ENCODE assay signal across 29 cellular contexts in the genomic region with DNA sequence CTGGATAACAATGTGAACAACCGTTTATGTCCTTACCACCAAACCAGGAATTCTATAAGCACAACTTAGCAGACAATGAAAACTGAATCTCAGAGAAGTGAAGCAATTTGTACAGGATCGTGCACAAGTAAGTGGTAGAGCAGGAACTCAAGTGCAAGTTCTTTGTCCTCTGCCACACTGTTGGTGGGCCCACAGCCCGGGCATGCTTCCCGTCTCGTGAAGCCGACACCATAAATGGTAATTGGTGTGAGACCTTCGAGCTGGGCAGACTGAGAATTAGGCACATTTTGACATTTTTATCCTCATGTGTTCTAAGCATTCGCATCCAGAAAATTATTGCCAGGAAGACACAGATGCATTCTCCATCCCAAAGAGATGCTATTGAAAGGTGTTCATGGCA.
"Had no signal": no experiment of that assay in that cellular context is flagged by ENCODE, and none has a peak within 500 bp of the region (broad histone marks: within the 10 kb centered on the region; RNA-seq: fewer than 3 reads in every experiment).

No MANE protein-coding gene starts in this region.

- DNase-seq: activated CD4-positive, alpha-beta T cell treated with anti-CD3 and anti-CD28 coated beads for 48 hours; activated CD4-positive, alpha-beta T cell treated with anti-CD3 and anti-CD28 coated beads, Interleukin-2, amount 50 U/mL, for 1 hour; activated CD4-positive, alpha-beta T cell treated with anti-CD3 and anti-CD28 coated beads, Interleukin-2, amount 50 U/mL, for 48 hours; activated CD4-positive, CD25-positive, alpha-beta regulatory T cell; activated CD4-positive, CD25-positive, alpha-beta regulatory T cell treated with anti-CD3 and anti-CD28 coated beads, Interleukin-2, amount 50 U/mL, for 72 hours; activated CD8-positive, alpha-beta memory T cell treated with anti-CD3 and anti-CD28 coated beads for 24 hours; activated CD8-positive, alpha-beta T cell treated with anti-CD3 and anti-CD28 coated beads for 36 hours; activated effector memory CD4-positive, alpha-beta T cell treated with Interleukin-2 at 50 U/mL for 16 hours; activated gamma-delta T cell treated with Interleukin-2 at 50 U/mL for 16 hours; activated naive CD4-positive, alpha-beta T cell treated with anti-CD3 and anti-CD28 coated beads, Interleukin-2, amount 10 ng/mL, durations not matched to agents 7 days and 5 days; activated naive CD8-positive, alpha-beta T cell treated with anti-CD3 and anti-CD28 coated beads, Interleukin-2, amount 10 ng/mL, durations not matched to agents 7 days and 5 days; activated T-cell treated with anti-CD3 and anti-CD28 coated beads, Interleukin-2, amount 50 U/mL, for 4 hours; central memory CD4-positive, alpha-beta T cell; cerebellar nuclear complex; colonic mucosa; effector CD8-positive, alpha-beta T cell; foreskin fibroblast; head of caudate nucleus; T-helper 2 cell had no signal

- H3K27ac ChIP-seq: ascending aorta, breast epithelium, cardiac muscle cell, colonic mucosa, epithelial cell of prostate had no signal

- H3K36me3 Mint-ChIP-seq: activated naive CD4-positive, alpha-beta T cell treated with anti-CD3 and anti-CD28 coated beads, Interleukin-2, amount 10 ng/mL, durations not matched to agents 7 days and 5 days; activated naive CD4-positive, alpha-beta T cell treated with anti-CD3 and anti-CD28 coated beads, Interleukin-2, amount 50 U/mL, for 72 hours; activated naive CD8-positive, alpha-beta T cell treated with anti-CD3 and anti-CD28 coated beads, Interleukin-2, amount 10 ng/mL, durations not matched to agents 7 days and 5 days; brain had no signal

- H3K4me3 Mint-ChIP-seq: activated CD8-positive, alpha-beta T cell treated with anti-CD3 and anti-CD28 coated beads for 36 hours; activated naive CD4-positive, alpha-beta T cell treated with anti-CD3 and anti-CD28 coated beads, Interleukin-2, amount 10 ng/mL, durations not matched to agents 7 days and 5 days; activated naive CD8-positive, alpha-beta T cell treated with anti-CD3 and anti-CD28 coated beads, Interleukin-2, amount 10 ng/mL, durations not matched to agents 7 days and 5 days; activated T-cell treated with anti-CD3 and anti-CD28 coated beads, Interleukin-2, amount 50 U/mL, for 4 hours; brain had no signal

- H3K27ac Mint-ChIP-seq: activated naive CD4-positive, alpha-beta T cell treated with anti-CD3 and anti-CD28 coated beads, Interleukin-2, amount 10 ng/mL, durations not matched to agents 7 days and 5 days; activated naive CD8-positive, alpha-beta T cell treated with anti-CD3 and anti-CD28 coated beads, Interleukin-2, amount 10 ng/mL, durations not matched to agents 7 days and 5 days; activated T-helper 17 cell treated with anti-CD3 and anti-CD28 coated beads, Interleukin-2, amount 50 U/mL, for 72 hours; brain had no signal

- H3K36me3 ChIP-seq: ascending aorta, breast epithelium, cardiac muscle cell, colonic mucosa had no signal

- H3K9me3 ChIP-seq: ascending aorta, breast epithelium, colonic mucosa had no signal

- H3K9me3 Mint-ChIP-seq: activated CD8-positive, alpha-beta T cell treated with anti-CD3 and anti-CD28 coated beads for 36 hours; activated naive CD4-positive, alpha-beta T cell treated with anti-CD3 and anti-CD28 coated beads, Interleukin-2, amount 10 ng/mL, durations not matched to agents 7 days and 5 days; activated naive CD8-positive, alpha-beta T cell treated with anti-CD3 and anti-CD28 coated beads, Interleukin-2, amount 10 ng/mL, durations not matched to agents 7 days and 5 days; activated T-cell treated with anti-CD3 and anti-CD28 coated beads, Interleukin-2, amount 50 U/mL, for 4 hours; activated T-helper 17 cell treated with anti-CD3 and anti-CD28 coated beads, Interleukin-2, amount 50 U/mL, for 72 hours had no signal

- H3K4me1 Mint-ChIP-seq: activated T-helper 17 cell treated with anti-CD3 and anti-CD28 coated beads, Interleukin-2, amount 50 U/mL, for 72 hours; brain had no signal

- H3K27me3 ChIP-seq: ascending aorta, cardiac muscle cell, colonic mucosa had no signal

- FAIRE-seq: endometrium, endothelial cell of umbilical vein, frontal cortex had no signal

- H3K4me3 ChIP-seq: ascending aorta, breast epithelium, cardiac muscle cell, colonic mucosa had no signal

- H3K4me1 ChIP-seq: ascending aorta, breast epithelium, colonic mucosa had no signal
